1 cellular context compared by ENCODE assay signal in the genomic region with DNA sequence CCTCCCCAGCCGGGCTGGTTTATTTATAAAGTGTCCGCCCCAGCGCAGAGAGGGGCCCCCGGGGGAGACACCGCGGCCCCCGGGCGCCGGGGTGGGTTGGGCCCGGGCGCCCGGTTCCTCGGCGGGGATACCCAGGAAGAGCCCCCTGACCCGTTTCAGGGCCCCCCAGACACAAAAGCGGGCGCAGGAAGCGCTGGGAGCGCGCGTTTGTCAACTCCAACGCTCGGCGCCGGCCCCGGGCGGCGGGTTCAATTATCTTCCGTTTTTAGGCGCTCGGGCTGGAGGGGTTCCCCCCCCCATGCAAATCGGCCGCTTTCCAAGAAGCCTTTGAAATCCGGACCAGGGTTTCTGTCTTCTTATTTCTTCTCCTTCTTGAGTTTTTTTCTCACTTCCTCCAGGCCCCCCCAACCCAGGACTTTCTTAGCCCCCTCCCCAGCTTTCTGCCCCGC.
TF ChIP-seq lines count a peak whose summit lies in the region.

No MANE protein-coding gene starts in this region.

TF ChIP-seq in IMR-90, 13 proteins besides CTCF, POLR2A, EP300 and RAD21:
- TF ChIP-seq BHLHE40 (IDR thresholded peaks at IDR 0.05; ENCODE audit: low read depth, low read length) (no peak), FOS (IDR thresholded peaks at IDR 0.05; ENCODE audit: low read depth, low read length) (no peak), CHD1 (IDR thresholded peaks at IDR 0.05; ENCODE audit: low read depth, low read length) (no peak), CEBPB (IDR thresholded peaks at IDR 0.05; ENCODE audit: low read depth, low read length) (no peak), NFE2L2 (IDR thresholded peaks at IDR 0.05; ENCODE audit: low read depth, low read length) (no peak), MAFK (IDR thresholded peaks at IDR 0.05; ENCODE audit: low read depth, low read length) (no peak), RCOR1 (IDR thresholded peaks at IDR 0.05; ENCODE audit: insufficient replicate concordance, low read length) (no peak), SMC3 (IDR thresholded peaks at IDR 0.05; ENCODE audit: low read depth, low read length) (no peak), MXI1 (IDR thresholded peaks at IDR 0.05; ENCODE audit: borderline replicate concordance, low read depth, low read length) (no peak), RFX5 (IDR thresholded peaks at IDR 0.05; ENCODE audit: low read depth, low read length) (no peak), MAZ (IDR thresholded peaks at IDR 0.05; ENCODE audit: borderline replicate concordance, low read depth, low read length) (no peak)
- TF ChIP-seq, protein P1, sequence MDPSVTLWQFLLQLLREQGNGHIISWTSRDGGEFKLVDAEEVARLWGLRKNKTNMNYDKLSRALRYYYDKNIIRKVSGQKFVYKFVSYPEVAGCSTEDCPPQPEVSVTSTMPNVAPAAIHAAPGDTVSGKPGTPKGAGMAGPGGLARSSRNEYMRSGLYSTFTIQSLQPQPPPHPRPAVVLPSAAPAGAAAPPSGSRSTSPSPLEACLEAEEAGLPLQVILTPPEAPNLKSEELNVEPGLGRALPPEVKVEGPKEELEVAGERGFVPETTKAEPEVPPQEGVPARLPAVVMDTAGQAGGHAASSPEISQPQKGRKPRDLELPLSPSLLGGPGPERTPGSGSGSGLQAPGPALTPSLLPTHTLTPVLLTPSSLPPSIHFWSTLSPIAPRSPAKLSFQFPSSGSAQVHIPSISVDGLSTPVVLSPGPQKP (IDR thresholded peaks at IDR 0.05; ENCODE audit: borderline replicate concordance, low read depth, low read length), result no peak
- TF ChIP-seq, protein P2, sequence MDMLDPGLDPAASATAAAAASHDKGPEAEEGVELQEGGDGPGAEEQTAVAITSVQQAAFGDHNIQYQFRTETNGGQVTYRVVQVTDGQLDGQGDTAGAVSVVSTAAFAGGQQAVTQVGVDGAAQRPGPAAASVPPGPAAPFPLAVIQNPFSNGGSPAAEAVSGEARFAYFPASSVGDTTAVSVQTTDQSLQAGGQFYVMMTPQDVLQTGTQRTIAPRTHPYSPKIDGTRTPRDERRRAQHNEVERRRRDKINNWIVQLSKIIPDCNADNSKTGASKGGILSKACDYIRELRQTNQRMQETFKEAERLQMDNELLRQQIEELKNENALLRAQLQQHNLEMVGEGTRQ (IDR thresholded peaks at IDR 0.05; ENCODE audit: low read depth, low read length), result no peak
